8 cellular contexts compared by ENCODE assay signal in genomic region chr5:43190755-43191603, GRCh38. TPM values are rescaled to one million over a fixed set of nuclear protein-coding genes. Genes with fewer than 3 reads are reported as not detected.
DNase-seq lines count a peak whose midpoint lies in the region; ATAC-seq and TF ChIP-seq lines count a peak whose summit lies in the region.

No MANE protein-coding gene starts in this region.

- ATAC-seq in GM19328 (IDR thresholded peaks at IDR 0.05; ENCODE audit: unreplicated experiment) (no peak), HG03442 (IDR thresholded peaks at IDR 0.05; ENCODE audit: unreplicated experiment) (no peak)

- no peak overlapping the region for H2AFZ ChIP-seq in H9 (ENCODE audit: low read length)

- no peak overlapping the region for H2BK12ac ChIP-seq in H9 (ENCODE audit: insufficient read length, low read depth, low read length)

- peaks cover 20% of the 10 kb centered on the region for H3K23me2 ChIP-seq in H9 (ENCODE audit: insufficient read length, low read depth, low read length, poor library complexity, severe bottlenecking)

- H3K4me1 Mint-ChIP-seq in H9 = peaks cover 26 to 33% of the 10 kb centered on the region in 2 experiments

- no peaks in the 10 kb centered on the region for H3K36me3 Mint-ChIP-seq in H9 (ENCODE audit: insufficient read depth in 1 of 3, low read depth in 3 of 3)

- H3K18ac ChIP-seq in H9 (ENCODE audit: insufficient read length, low read depth, low read length) = no peak overlapping the region

- H3K79me1 ChIP-seq in H9 (ENCODE audit: insufficient read depth, low read depth, low read length, poor library complexity, severe bottlenecking) = no peaks in the 10 kb centered on the region

- DNase-seq in ACHN = peak; percentile 35
- no peak for DNase-seq in H9
- DNase-seq in amniotic epithelial cell (ENCODE audit: low read depth) = peak; percentile 52
- peak; percentile 76 for DNase-seq in left kidney (ENCODE audit: low read depth, low spot score)
- DNase-seq in NCI-H146 (lab: John Stamatoyannopoulos, UW) = no peak
- no peak for DNase-seq in NK-92 (lab: John Stamatoyannopoulos, UW; ENCODE audit: unreplicated experiment)

- H3K79me2 ChIP-seq in H9 (ENCODE audit: insufficient read depth, low read length) = no peaks in the 10 kb centered on the region

- H3K27me3 Mint-ChIP-seq in H9 (ENCODE audit: low read depth) = peaks cover 54% of the 10 kb centered on the region

- peak overlapping the region; percentile 62 to 87 for H3K4me3 Mint-ChIP-seq in H9

- no peak overlapping the region for H2AK5ac ChIP-seq in H9 (ENCODE audit: insufficient read length, low read length)

- peak overlapping the region; percentile 78 for H3K4me2 ChIP-seq in H9 (ENCODE audit: insufficient read depth, insufficient read length, low read length)

- H2BK120ac ChIP-seq in H9 (ENCODE audit: low read depth, low read length, poor library complexity, severe bottlenecking) = no peak overlapping the region

- no peak overlapping the region for H3K27ac Mint-ChIP-seq in H9

- H3K9me3 Mint-ChIP-seq in H9 = peaks cover 0 to 2% of the 10 kb centered on the region in 2 experiments; a peak in 2 of 5 replicates

- no peak overlapping the region for H4K5ac ChIP-seq in H9 (ENCODE audit: insufficient read length, low read depth, low read length)

- no peak overlapping the region for H3K4ac ChIP-seq in H9 (ENCODE audit: low read depth, low read length)

- H3K9ac ChIP-seq in H9 (ENCODE audit: extremely low read depth, insufficient read length, low read length) = no peak overlapping the region

- H3K23ac ChIP-seq in H9 (ENCODE audit: insufficient read length, low read depth, low read length) = no peak overlapping the region

- no peak overlapping the region for H4K8ac ChIP-seq in H9 (replicated peaks; ENCODE audit: insufficient read length, low read depth, low read length)

- no peak overlapping the region for H3K14ac ChIP-seq in H9 (ENCODE audit: insufficient read depth, low read length)

- H3T11ph ChIP-seq in H9 (ENCODE audit: low read length) = no peak overlapping the region

- H3K4me1 ChIP-seq in H9 (ENCODE audit: insufficient read depth, low read length) = peaks cover 3% of the 10 kb centered on the region; the same call in 1 of the 2 replicates

- no CpG with 5 or more reads among the region's 10 CpGs for WGBS in H9 (ENCODE audit: extremely low coverage, insufficient read length, low lambda C conversion rate)

- no peak overlapping the region for H2BK20ac ChIP-seq in H9 (ENCODE audit: low read depth, low read length, poor library complexity, severe bottlenecking)

- peaks cover 15% of the 10 kb centered on the region; the same call in 1 of the 2 replicates for H3K27me3 ChIP-seq in H9 (ENCODE audit: insufficient read depth, low read length)

- no peak overlapping the region for H3K27ac ChIP-seq in H9 (ENCODE audit: insufficient read length, low read depth, low read length)

- TF ChIP-seq CTCF in H9 (conservative IDR thresholded peaks at IDR 0.05) = no peak

- no peaks in the 10 kb centered on the region for H3K9me3 ChIP-seq in H9 (ENCODE audit: control insufficient read depth, low read depth, low read length)

- no peak overlapping the region for H3K56ac ChIP-seq in H9 (ENCODE audit: insufficient read length, low read depth, low read length)

- no peak overlapping the region for H2BK5ac ChIP-seq in H9 (ENCODE audit: insufficient read length, low read length)

- no peaks in the 10 kb centered on the region for H4K20me1 ChIP-seq in H9 (ENCODE audit: control insufficient read depth, insufficient read depth, insufficient read length)

- H4K91ac ChIP-seq in H9 (ENCODE audit: insufficient read length, low read depth, low read length) = no peak overlapping the region

- H2BK15ac ChIP-seq in H9 (ENCODE audit: low read depth, low read length) = no peak overlapping the region

- in situ Hi-C loops in ACHN (cut with HindIII; ENCODE audit: low pct_ligation_motif_present, low pct_unique_long_range_greater_than_20kb, low sequenced_read_pairs) = no loop called here

RNA-seq across cellular contexts. Expression of gene NIM1K, which starts 1.0 kb away (rescaled TPM):
- total RNA-seq in H9 (2021) = 0.07 TPM in 1 of 2 replicates, not detected in the other

Comparison
In these comparisons a context has a peak if more than half of its experiments do, and no peak if none do; other contexts are left out.
1. DNase-seq: peak in ACHN (single experiment), amniotic epithelial cell (single experiment) and left kidney (single experiment); none in H9 (single experiment), NCI-H146 (single experiment) and NK-92 (single experiment).